ENCODE assay signal across 19 cellular contexts in the genomic region with DNA sequence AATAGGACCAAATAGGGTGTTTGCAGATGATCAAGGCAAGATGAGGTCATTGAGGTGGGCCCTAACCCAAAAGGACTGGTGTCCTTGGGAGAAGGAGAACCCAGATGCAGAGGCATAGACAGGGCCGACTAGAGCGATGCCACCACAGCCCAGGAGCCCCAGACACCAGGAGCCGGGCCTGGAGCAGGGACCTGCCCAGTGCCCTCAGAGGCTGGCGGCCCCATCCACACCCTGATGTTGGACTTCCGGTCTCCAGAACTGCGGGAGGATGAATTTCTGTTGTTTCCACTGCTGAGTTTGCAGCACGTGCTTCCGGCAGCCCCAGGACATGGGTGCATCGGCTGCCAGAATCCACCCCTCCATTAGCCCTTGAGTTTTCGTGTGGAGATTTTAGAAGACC. TPM values are rescaled to one million over a fixed set of nuclear protein-coding genes. Genes with fewer than 3 reads are reported as not detected.
A peak's percentile ranks its signal among the peaks of the same experiment; 100 is the strongest.
DNase-seq lines count a peak whose midpoint lies in the region; ATAC-seq and TF ChIP-seq lines count a peak whose summit lies in the region.
"Had no signal": no experiment of that assay in that cellular context is flagged by ENCODE, and none has a peak within 500 bp of the region (broad histone marks: within the 10 kb centered on the region; RNA-seq: fewer than 3 reads in every experiment).

No MANE protein-coding gene starts in this region.

- H3K9me3 ChIP-seq in Karpas-422 (ENCODE audit: low read length) (no peaks in the 10 kb centered on the region), left lung (peaks cover 0 to 1% of the 10 kb centered on the region in 2 donors)
- H3K9me3 ChIP-seq: A549, BE2C had no signal

- no peaks in the 10 kb centered on the region for H3K79me2 ChIP-seq in Karpas-422 (ENCODE audit: low read length)

- H3K4me3 ChIP-seq in Karpas-422 (ENCODE audit: low read length) (no peak overlapping the region), left lung (no peak overlapping the region)
- H3K4me3 ChIP-seq: A549 had no signal

- intact Hi-C loops in Right ventricle myocardium inferior (cut with DNase I): loop anchor here (5.0 kb wide), 1 partner anchor 268 kb away; no protein-coding TSS in a partner anchor
- intact Hi-C loops in left cardiac atrium (cut with DNase I): loop anchor here (5.0 to 10.0 kb wide), 2 partner anchors 271 to 398 kb away; no protein-coding TSS in a partner anchor
- intact Hi-C loops in left lung (cut with DNase I): loop anchor here in 1 of 2 donors (5.0 to 10.0 kb wide), 2 partner anchors 271 to 408 kb away; no protein-coding TSS in a partner anchor
- intact Hi-C loops in posterior vena cava (cut with DNase I): loop anchor here (2.0 to 5.0 kb wide), 3 partner anchors 268 to 407 kb away; no protein-coding TSS in a partner anchor

- DNase-seq in Right ventricle myocardium inferior (ENCODE audit: missing footprints): peak; percentile 44
- no peak for DNase-seq in left cardiac atrium
- peak; percentile 2 for DNase-seq in Karpas-422
- peak; percentile 13 to 60 for DNase-seq in left lung
- DNase-seq in posterior vena cava (ENCODE audit: low spot score): peak; percentile 58
- DNase-seq in NCI-H1417 (lab: John Stamatoyannopoulos, UW): no peak
- no peak for DNase-seq in NCI-H526 treated with DMSO at 0.1 percent for 48 hours (lab: John Stamatoyannopoulos, UW)
- DNase-seq in activated gamma-delta T cell (lab: John Stamatoyannopoulos, UW): no peak
- DNase-seq: BE2C; CD4-positive, CD25-positive, alpha-beta regulatory T cell; Kasumi-1; NCI-H1694 treated with DMSO at 0.1 percent for 48 hours; NCI-H2081 treated with DMSO at 0.1 percent for 48 hours; NCI-H2171 treated with DMSO at 0.1 percent for 48 hours; NCI-H446; OCI-M1; SHP77 treated with DMSO at 0.1 percent for 48 hours had no signal

- no peak for ATAC-seq in Right ventricle myocardium inferior
- no peak for ATAC-seq in left cardiac atrium
- no peak for ATAC-seq in left lung
- ATAC-seq: A549 had no signal

- peaks cover 6% of the 10 kb centered on the region; the same call in 1 of the 2 replicates for H4K20me1 ChIP-seq in Karpas-422 (ENCODE audit: insufficient read depth, low read depth, low read length)

- H3K9me2 ChIP-seq in Karpas-422 (replicated peaks; ENCODE audit: insufficient read depth, low read length): no peaks in the 10 kb centered on the region

- H3K27me3 ChIP-seq in Karpas-422 (ENCODE audit: low read length) (no peaks in the 10 kb centered on the region), left lung (peaks cover 9 to 83% of the 10 kb centered on the region in 2 donors)

- H2AFZ ChIP-seq in Karpas-422 (ENCODE audit: low read length): no peak overlapping the region

- H3K27ac ChIP-seq in Karpas-422 (ENCODE audit: low read length): no peak overlapping the region
- no peak overlapping the region for H3K27ac ChIP-seq in left lung
- H3K27ac ChIP-seq: A549 had no signal

- H3K9ac ChIP-seq in Karpas-422 (ENCODE audit: low read length): no peak overlapping the region

- H3K4me1 ChIP-seq in Karpas-422 (ENCODE audit: low read length): no peaks in the 10 kb centered on the region
- H3K4me1 ChIP-seq in left lung: peaks cover 0 to 7% of the 10 kb centered on the region in 2 donors
- H3K4me1 ChIP-seq: A549, BE2C had no signal

- no peak overlapping the region for H3K4me2 ChIP-seq in Karpas-422 (ENCODE audit: low read depth, low read length, poor library complexity, severe bottlenecking)
- H3K4me2 ChIP-seq: A549 had no signal

- TF ChIP-seq CTCF in left lung (IDR thresholded peaks at IDR 0.05): no peak

- no peaks in the 10 kb centered on the region for H3K36me3 ChIP-seq in Karpas-422 (ENCODE audit: insufficient read depth, low read length)
- H3K36me3 ChIP-seq in left lung: no peaks in the 10 kb centered on the region
- H3K36me3 ChIP-seq: BE2C had no signal

RNA-seq across cellular contexts. Expression of gene ACTRT2, which starts 7.2 kb away (rescaled TPM):
- total RNA-seq in Right ventricle myocardium inferior (not detected), left cardiac atrium (not detected), left lung (not detected), posterior vena cava (not detected)
- total RNA-seq in Karpas-422 (2014; rRNA removed; shearing (Covaris generic); ENCODE audit: low replicate concordance): not detected in 2 replicates
- total RNA-seq: CD4-positive, CD25-positive, alpha-beta regulatory T cell; MCF 10A had no signal

RNA-seq across cellular contexts. Expression of gene PRDM16, which starts 55.0 kb away (rescaled TPM):
- total RNA-seq in Right ventricle myocardium inferior: 12.8 TPM
- total RNA-seq in left cardiac atrium: 1 to 10 TPM in 1 of 2 donors, under 1 TPM in 1; 0.99 to 1.2 TPM
- not detected in 2 replicates for total RNA-seq in Karpas-422 (2014; rRNA removed; shearing (Covaris generic); ENCODE audit: low replicate concordance)
- 10 to 100 TPM; 14.9 to 18.0 TPM for total RNA-seq in left lung
- 10 to 100 TPM; 15.8 to 21.1 TPM for total RNA-seq in posterior vena cava
- total RNA-seq: MCF 10A had no signal

Comparison
In these comparisons a context has a peak if more than half of its experiments do, and no peak if none do; other contexts are left out.
1. DNase-seq: peak in Right ventricle myocardium inferior (single experiment), Karpas-422 (single experiment), left lung (2 of 2) and posterior vena cava (single experiment); none in left cardiac atrium (single experiment), NCI-H1417 (0 of 3), NCI-H526 treated with DMSO at 0.1 percent for 48 hours (single experiment) and activated gamma-delta T cell (single experiment).